ENCODE assay signal across 37 cellular contexts in the genomic region with DNA sequence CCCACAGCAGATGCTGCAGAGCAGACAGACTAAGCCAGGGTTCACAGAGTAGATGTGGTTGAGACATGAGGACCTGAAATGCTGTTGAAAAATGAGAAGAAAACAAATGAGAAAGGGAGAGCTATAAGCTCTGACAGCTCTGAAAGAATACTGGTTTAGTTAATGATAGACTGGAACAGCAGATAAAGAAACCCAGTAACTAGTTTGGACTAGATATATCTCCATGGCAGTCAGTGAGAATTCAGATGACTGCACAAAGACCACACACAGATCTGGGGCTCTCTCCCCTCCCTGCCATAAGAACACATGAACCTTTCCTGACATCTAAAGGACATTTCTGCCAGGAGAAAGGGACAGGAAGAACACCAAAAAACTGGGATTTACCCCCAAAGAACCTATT. TPM values are rescaled to one million over a fixed set of nuclear protein-coding genes. Genes with fewer than 3 reads are reported as not detected.
"Had no signal": no experiment of that assay in that cellular context is flagged by ENCODE, and none has a peak within 500 bp of the region (broad histone marks: within the 10 kb centered on the region; RNA-seq: fewer than 3 reads in every experiment).

No MANE protein-coding gene starts in this region.

- H3K79me2 ChIP-seq: hepatocyte had no signal

- H3K36me3 ChIP-seq: ascending aorta, cardiac muscle cell, colonic mucosa, gastrocnemius medialis, left ventricle myocardium inferior, ovary, sigmoid colon, thoracic aorta, uterus had no signal

- ATAC-seq: gastrocnemius medialis; psoas muscle; stimulated activated effector memory CD8-positive, alpha-beta T cell treated with anti-CD3 and anti-CD28 coated beads, Interleukin-12 subunit alpha, Interleukin-12 subunit beta, amount 100 ng/mL, for 72 hours had no signal

- FAIRE-seq: small intestine had no signal

- H3K4me3 Mint-ChIP-seq: activated CD4-positive, alpha-beta memory T cell treated with anti-CD3 and anti-CD28 coated beads for 36 hours; activated CD4-positive, alpha-beta T cell treated with anti-CD3 and anti-CD28 coated beads, Interleukin-2, amount 10 ng/mL, durations not matched to agents 24 days and 14 days; activated naive CD4-positive, alpha-beta T cell treated with anti-CD3 and anti-CD28 coated beads for 36 hours; activated naive CD8-positive, alpha-beta T cell treated with anti-CD3 and anti-CD28 coated beads for 36 hours; activated T-helper 1 cell treated with anti-CD3 and anti-CD28 coated beads, Interleukin-12 subunit alpha, Interleukin-12 subunit beta, Interleukin-2, Interleukin-4 antibody, amounts not matched to agents 30 ng/mL and 10 ng/mL and 1 ng/mL, durations not matched to agents 14 hours and 24 hours and 36 hours; brain; nephron; stimulated activated effector memory CD8-positive, alpha-beta T cell treated with anti-CD3 and anti-CD28 coated beads, Interleukin-12 subunit alpha, Interleukin-12 subunit beta, amount 100 ng/mL, for 72 hours; stimulated activated naive CD8-positive, alpha-beta T cell treated with anti-CD3 and anti-CD28 coated beads, Interleukin-15, Interleukin-2, amounts not matched to agents 100 ng/mL and 50 ng/mL, for 24 hours had no signal

- H3K27me3 Mint-ChIP-seq: activated CD4-positive, alpha-beta T cell treated with anti-CD3 and anti-CD28 coated beads, Interleukin-2, amount 10 ng/mL, durations not matched to agents 24 days and 14 days; activated naive CD8-positive, alpha-beta T cell treated with anti-CD3 and anti-CD28 coated beads for 36 hours; brain had no signal

- H3K27me3 ChIP-seq: ascending aorta, cardiac muscle cell, colonic mucosa, gastrocnemius medialis, hepatocyte, ovary, sigmoid colon, uterus had no signal

- H3K9me3 Mint-ChIP-seq: activated CD4-positive, alpha-beta memory T cell treated with anti-CD3 and anti-CD28 coated beads for 36 hours; activated CD4-positive, alpha-beta T cell treated with anti-CD3 and anti-CD28 coated beads, Interleukin-2, amount 10 ng/mL, durations not matched to agents 24 days and 14 days; activated naive CD4-positive, alpha-beta T cell treated with anti-CD3 and anti-CD28 coated beads for 36 hours; activated naive CD8-positive, alpha-beta T cell treated with anti-CD3 and anti-CD28 coated beads for 36 hours; activated T-helper 1 cell treated with anti-CD3 and anti-CD28 coated beads, Interleukin-12 subunit alpha, Interleukin-12 subunit beta, Interleukin-2, Interleukin-4 antibody, amounts not matched to agents 30 ng/mL and 10 ng/mL and 1 ng/mL, durations not matched to agents 14 hours and 24 hours and 36 hours; nephron; stimulated activated effector memory CD8-positive, alpha-beta T cell treated with anti-CD3 and anti-CD28 coated beads, Interleukin-12 subunit alpha, Interleukin-12 subunit beta, amount 100 ng/mL, for 72 hours; stimulated activated naive CD8-positive, alpha-beta T cell treated with anti-CD3 and anti-CD28 coated beads, Interleukin-15, Interleukin-2, amounts not matched to agents 100 ng/mL and 50 ng/mL, for 24 hours had no signal

- DNase-seq: activated CD4-positive, alpha-beta memory T cell treated with anti-CD3 and anti-CD28 coated beads for 36 hours; activated CD4-positive, alpha-beta T cell treated with anti-CD3 and anti-CD28 coated beads, Interleukin-2, amount 10 ng/mL, durations not matched to agents 24 days and 14 days; activated CD4-positive, CD25-positive, alpha-beta regulatory T cell treated with anti-CD3 and anti-CD28 coated beads, Interleukin-2, amount 50 U/mL, for 72 hours; activated CD8-positive, alpha-beta memory T cell treated with anti-CD3 and anti-CD28 coated beads, Interleukin-2, amount 50 U/mL, for 4 hours; activated effector memory CD4-positive, alpha-beta T cell treated with anti-CD3 and anti-CD28 coated beads, Interleukin-2, amount 50 U/mL, for 16 hours; activated naive CD4-positive, alpha-beta T cell treated with anti-CD3 and anti-CD28 coated beads for 36 hours; activated naive CD8-positive, alpha-beta T cell treated with anti-CD3 and anti-CD28 coated beads for 36 hours; activated T-cell treated with anti-CD3 and anti-CD28 coated beads, Interleukin-2, amount 50 U/mL, for 1 hour; cerebellar nuclear complex; colonic mucosa; effector memory CD4-positive, alpha-beta T cell; erythroblast; gastrocnemius medialis; islet precursor cell; left ventricle myocardium inferior; mesendoderm; mucosa of descending colon; ovary; psoas muscle; sigmoid colon; small intestine; stimulated activated CD4-positive, alpha-beta T cell treated with anti-CD3 and anti-CD28 coated beads, Interleukin-4, amount 100 ng/mL, for 24 hours; trophoblast cell; uterus had no signal

- H3K4me1 Mint-ChIP-seq: activated CD4-positive, alpha-beta T cell treated with anti-CD3 and anti-CD28 coated beads, Interleukin-2, amount 10 ng/mL, durations not matched to agents 24 days and 14 days; activated naive CD8-positive, alpha-beta T cell treated with anti-CD3 and anti-CD28 coated beads for 36 hours; stimulated activated effector memory CD8-positive, alpha-beta T cell treated with anti-CD3 and anti-CD28 coated beads, Interleukin-12 subunit alpha, Interleukin-12 subunit beta, amount 100 ng/mL, for 72 hours had no signal

- H3K4me3 ChIP-seq: ascending aorta, cardiac muscle cell, colonic mucosa, gastrocnemius medialis, hepatocyte, left ventricle myocardium inferior, lung, mucosa of descending colon, ovary, psoas muscle, sigmoid colon, thoracic aorta, uterus had no signal

- H3K27ac ChIP-seq: ascending aorta, cardiac muscle cell, colonic mucosa, gastrocnemius medialis, hepatocyte, left ventricle myocardium inferior, ovary, psoas muscle, sigmoid colon, thoracic aorta, uterus had no signal

- H3K9me3 ChIP-seq: ascending aorta, colonic mucosa, gastrocnemius medialis, left ventricle myocardium inferior, mucosa of descending colon, ovary, psoas muscle, sigmoid colon, thoracic aorta, uterus had no signal

- H3K4me2 ChIP-seq: hepatocyte had no signal

- H3K4me1 ChIP-seq: ascending aorta, colonic mucosa, gastrocnemius medialis, left ventricle myocardium inferior, psoas muscle, sigmoid colon, uterus had no signal

- H2AFZ ChIP-seq: hepatocyte had no signal

- H3K36me3 Mint-ChIP-seq: activated CD4-positive, alpha-beta memory T cell treated with anti-CD3 and anti-CD28 coated beads for 36 hours; activated naive CD8-positive, alpha-beta T cell treated with anti-CD3 and anti-CD28 coated beads for 36 hours; brain; stimulated activated effector memory CD8-positive, alpha-beta T cell treated with anti-CD3 and anti-CD28 coated beads, Interleukin-12 subunit alpha, Interleukin-12 subunit beta, amount 100 ng/mL, for 72 hours had no signal

- H3K27ac Mint-ChIP-seq: activated CD4-positive, alpha-beta memory T cell treated with anti-CD3 and anti-CD28 coated beads for 36 hours; activated CD4-positive, alpha-beta T cell treated with anti-CD3 and anti-CD28 coated beads, Interleukin-2, amount 10 ng/mL, durations not matched to agents 24 days and 14 days; activated naive CD4-positive, alpha-beta T cell treated with anti-CD3 and anti-CD28 coated beads for 36 hours; activated naive CD8-positive, alpha-beta T cell treated with anti-CD3 and anti-CD28 coated beads for 36 hours; activated T-helper 1 cell treated with anti-CD3 and anti-CD28 coated beads, Interleukin-12 subunit alpha, Interleukin-12 subunit beta, Interleukin-2, Interleukin-4 antibody, amounts not matched to agents 30 ng/mL and 10 ng/mL and 1 ng/mL, durations not matched to agents 14 hours and 24 hours and 36 hours; brain; nephron; stimulated activated effector memory CD8-positive, alpha-beta T cell treated with anti-CD3 and anti-CD28 coated beads, Interleukin-12 subunit alpha, Interleukin-12 subunit beta, amount 100 ng/mL, for 72 hours; stimulated activated naive CD8-positive, alpha-beta T cell treated with anti-CD3 and anti-CD28 coated beads, Interleukin-15, Interleukin-2, amounts not matched to agents 100 ng/mL and 50 ng/mL, for 24 hours had no signal

RNA-seq across cellular contexts. Expression of gene NAA11, which starts 8.2 kb away (rescaled TPM):
- total RNA-seq: activated CD4-positive, alpha-beta memory T cell treated with anti-CD3 and anti-CD28 coated beads for 36 hours; activated CD4-positive, alpha-beta T cell treated with anti-CD3 and anti-CD28 coated beads, Interleukin-2, amount 10 ng/mL, durations not matched to agents 24 days and 14 days; activated CD8-positive, alpha-beta memory T cell treated with anti-CD3 and anti-CD28 coated beads for 36 hours; activated naive CD4-positive, alpha-beta T cell treated with anti-CD3 and anti-CD28 coated beads for 36 hours; activated naive CD8-positive, alpha-beta T cell treated with anti-CD3 and anti-CD28 coated beads for 36 hours; activated T-helper 1 cell treated with anti-CD3 and anti-CD28 coated beads, Interleukin-12 subunit alpha, Interleukin-12 subunit beta, Interleukin-2, Interleukin-4 antibody, amounts not matched to agents 30 ng/mL and 10 ng/mL and 1 ng/mL, durations not matched to agents 14 hours and 24 hours and 36 hours; ascending aorta; cardiac muscle cell; colonic mucosa; dermis microvascular lymphatic vessel endothelial cell; gastrocnemius medialis; hepatocyte; left ventricle myocardium inferior; lung; mucosa of descending colon; ovary; psoas muscle; sigmoid colon; subcutaneous adipose tissue; thoracic aorta had no signal
- polyA plus RNA-seq: cardiac muscle cell, hepatocyte, lung, ovary, psoas muscle, sigmoid colon, small intestine had no signal
